15 cellular contexts compared by ENCODE assay signal in the genomic region with DNA sequence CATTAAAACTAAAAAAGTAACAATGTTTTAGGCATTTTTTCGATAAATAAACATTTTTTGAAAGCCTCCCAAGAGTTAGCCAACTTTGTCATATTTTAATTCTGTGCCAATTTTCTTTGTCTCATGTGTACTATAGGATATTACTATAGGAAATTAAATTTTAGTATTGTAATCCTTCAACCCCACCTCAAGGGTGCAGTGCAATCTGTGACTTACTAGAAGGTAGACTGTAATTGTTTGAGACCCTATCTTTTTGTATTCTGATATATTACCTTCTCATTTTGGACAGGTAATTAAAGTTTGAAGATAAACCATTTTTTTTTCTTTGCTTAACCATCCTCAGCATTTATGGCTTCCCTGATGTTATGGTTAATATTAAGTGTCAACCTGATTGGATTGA.
A peak's percentile ranks its signal among the peaks of the same experiment; 100 is the strongest.
DNase-seq lines count a peak whose midpoint lies in the region; ATAC-seq and TF ChIP-seq lines count a peak whose summit lies in the region.
"Had no signal": no experiment of that assay in that cellular context is flagged by ENCODE, and none has a peak within 500 bp of the region (broad histone marks: within the 10 kb centered on the region; RNA-seq: fewer than 3 reads in every experiment).

No MANE protein-coding gene starts in this region.

- peak; percentile 20; the same call in 1 of the 2 replicates for TF ChIP-seq CTCF in 22Rv1 (IDR thresholded peaks at IDR 0.05)
- peak; percentile 29; the same call in 1 of the 3 replicates for TF ChIP-seq CTCF in H9 (conservative IDR thresholded peaks at IDR 0.05)
- TF ChIP-seq CTCF in foreskin keratinocyte (conservative IDR thresholded peaks at IDR 0.05) = peak; percentile 32

- H3K36me3 Mint-ChIP-seq in H9 (ENCODE audit: insufficient read depth in 1 of 3, low read depth in 3 of 3) = no peaks in the 10 kb centered on the region
- H3K36me3 Mint-ChIP-seq: CD14-positive monocyte; CD8-positive, alpha-beta T cell had no signal

- ATAC-seq in foreskin keratinocyte = no peak
- ATAC-seq in HG02642 (IDR thresholded peaks at IDR 0.05; ENCODE audit: poor library complexity, unreplicated experiment) = no peak
- ATAC-seq: CD8-positive, alpha-beta T cell had no signal

- in situ Hi-C loops in SK-MEL-5 (cut with HindIII; ENCODE audit: low pct_unique_long_range_greater_than_20kb, low sequenced_read_pairs) = no loop called here

- no peaks in the 10 kb centered on the region for H3K79me2 ChIP-seq in H9 (ENCODE audit: insufficient read depth, low read length)

- no peaks in the 10 kb centered on the region for H3K9me3 ChIP-seq in H9 (ENCODE audit: control insufficient read depth, low read depth, low read length)
- H3K9me3 ChIP-seq: BE2C, Caco-2 had no signal

- H3K4me1 ChIP-seq in H9 (ENCODE audit: insufficient read depth, low read length) (no peaks in the 10 kb centered on the region), foreskin keratinocyte (no peaks in the 10 kb centered on the region)
- H3K4me1 ChIP-seq: BE2C, Caco-2 had no signal

- H3K23me2 ChIP-seq in H9 (ENCODE audit: insufficient read length, low read depth, low read length, poor library complexity, severe bottlenecking) = no peaks in the 10 kb centered on the region

- no peak overlapping the region for H4K8ac ChIP-seq in H9 (replicated peaks; ENCODE audit: insufficient read length, low read depth, low read length)

- H4K91ac ChIP-seq in H9 (ENCODE audit: insufficient read length, low read depth, low read length) = no peak overlapping the region

- H3T11ph ChIP-seq in H9 (ENCODE audit: low read length) = no peak overlapping the region

- H3K9ac ChIP-seq in H9 (ENCODE audit: extremely low read depth, insufficient read length, low read length) = no peak overlapping the region

- H3K27me3 ChIP-seq in H9 (ENCODE audit: insufficient read depth, low read length) = no peaks in the 10 kb centered on the region
- H3K27me3 ChIP-seq in foreskin keratinocyte = no peaks in the 10 kb centered on the region
- H3K27me3 ChIP-seq: BE2C had no signal

- H3K27me3 Mint-ChIP-seq in H9 (ENCODE audit: low read depth) = no peaks in the 10 kb centered on the region

- no peak overlapping the region for H2BK5ac ChIP-seq in H9 (ENCODE audit: insufficient read length, low read length)

- H3K9me3 Mint-ChIP-seq in H9 = no peaks in the 10 kb centered on the region

- no peak overlapping the region for H2AK5ac ChIP-seq in H9 (ENCODE audit: insufficient read length, low read length)

- H3K23ac ChIP-seq in H9 (ENCODE audit: insufficient read length, low read depth, low read length) = no peak overlapping the region

- no peak overlapping the region for H2BK20ac ChIP-seq in H9 (ENCODE audit: low read depth, low read length, poor library complexity, severe bottlenecking)

- no peak overlapping the region for H3K4ac ChIP-seq in H9 (ENCODE audit: low read depth, low read length)

- H2BK120ac ChIP-seq in H9 (ENCODE audit: low read depth, low read length, poor library complexity, severe bottlenecking) = no peak overlapping the region

- no peak overlapping the region for H2BK12ac ChIP-seq in H9 (ENCODE audit: insufficient read length, low read depth, low read length)

- H3K18ac ChIP-seq in H9 (ENCODE audit: insufficient read length, low read depth, low read length) = no peak overlapping the region

- H3K4me1 Mint-ChIP-seq in H9 = no peaks in the 10 kb centered on the region
- H3K4me1 Mint-ChIP-seq: CD14-positive monocyte had no signal

- no peak overlapping the region for H3K27ac ChIP-seq in 22Rv1
- H3K27ac ChIP-seq in H9 (ENCODE audit: insufficient read length, low read depth, low read length) = no peak overlapping the region
- H3K27ac ChIP-seq in foreskin keratinocyte = no peak overlapping the region

- H2BK15ac ChIP-seq in H9 (ENCODE audit: low read depth, low read length) = no peak overlapping the region

- no peak overlapping the region for H2AFZ ChIP-seq in H9 (ENCODE audit: low read length)

- no peak overlapping the region for H3K56ac ChIP-seq in H9 (ENCODE audit: insufficient read length, low read depth, low read length)

- no peaks in the 10 kb centered on the region for H4K20me1 ChIP-seq in H9 (ENCODE audit: control insufficient read depth, insufficient read depth, insufficient read length)

- WGBS in H9 (ENCODE audit: extremely low coverage, insufficient read length, low lambda C conversion rate) = no CpG with 5 or more reads among the region's 1 CpG

- H3K79me1 ChIP-seq in H9 (ENCODE audit: insufficient read depth, low read depth, low read length, poor library complexity, severe bottlenecking) = no peaks in the 10 kb centered on the region

- H3K4me2 ChIP-seq in H9 (ENCODE audit: insufficient read depth, insufficient read length, low read length) = no peak overlapping the region

- no peak for DNase-seq in H9
- DNase-seq in SK-MEL-5 (ENCODE audit: low read depth, low spot score) = peak; percentile 14
- DNase-seq in foreskin keratinocyte = no peak
- no peak for DNase-seq in germinal center (ENCODE audit: low spot score)
- DNase-seq in activated effector memory CD4-positive, alpha-beta T cell treated with Interleukin-2 at 50 U/mL for 16 hours = no peak
- no peak for DNase-seq in iPS-NIHi11 (ENCODE audit: low spot score)
- DNase-seq: BE2C; Caco-2; CD8-positive, alpha-beta T cell; DND-41; GDM1; IMR-90 had no signal

- no peak overlapping the region for H3K14ac ChIP-seq in H9 (ENCODE audit: insufficient read depth, low read length)

- no peak overlapping the region for H4K5ac ChIP-seq in H9 (ENCODE audit: insufficient read length, low read depth, low read length)

- no peak overlapping the region for H3K4me3 Mint-ChIP-seq in H9
- H3K4me3 Mint-ChIP-seq: CD14-positive monocyte; CD8-positive, alpha-beta T cell had no signal

- no peak overlapping the region for H3K27ac Mint-ChIP-seq in H9
- H3K27ac Mint-ChIP-seq: CD14-positive monocyte; CD8-positive, alpha-beta T cell had no signal
